In genomic region chrX:129706395-129707072, GRCh38 we compare ENCODE assay signal across 15 cellular contexts. TPM values are rescaled to one million over a fixed set of nuclear protein-coding genes. Genes with fewer than 3 reads are reported as not detected.
DNase-seq lines count a peak whose midpoint lies in the region; ATAC-seq and TF ChIP-seq lines count a peak whose summit lies in the region.
"Had no signal": no experiment of that assay in that cellular context is flagged by ENCODE, and none has a peak within 500 bp of the region (broad histone marks: within the 10 kb centered on the region; RNA-seq: fewer than 3 reads in every experiment).

No MANE protein-coding gene starts in this region.

- peaks cover 6% of the 10 kb centered on the region for H3K36me3 Mint-ChIP-seq in Caco-2 (ENCODE audit: insufficient read depth, unreplicated experiment)
- H3K36me3 Mint-ChIP-seq: CD4-positive, CD25-positive, alpha-beta regulatory T cell had no signal

- ATAC-seq in HG03439 (IDR thresholded peaks at IDR 0.05; ENCODE audit: unreplicated experiment) = no peak
- no peak for ATAC-seq in HG02938 (IDR thresholded peaks at IDR 0.05; ENCODE audit: unreplicated experiment)

- no peaks in the 10 kb centered on the region for H3K9me3 ChIP-seq in Caco-2
- H3K9me3 ChIP-seq in mammary epithelial cell (replicated peaks; ENCODE audit: insufficient read depth, low read length) = no peaks in the 10 kb centered on the region

- no peak overlapping the region for H2AFZ ChIP-seq in mammary epithelial cell (ENCODE audit: low read depth, low read length)
- H2AFZ ChIP-seq: hepatocyte had no signal

- intact Hi-C loops in Caco-2 (cut with micrococcal nuclease; ENCODE audit: unreplicated experiment) (no loop called here), mammary epithelial cell (cut with micrococcal nuclease) (no loop called here)

- no peaks in the 10 kb centered on the region for H4K20me1 ChIP-seq in mammary epithelial cell (ENCODE audit: insufficient read depth, low read length)

- DNase-seq in Caco-2 (no peak), NCI-H2029 treated with DMSO at 0.1 percent for 48 hours (lab: John Stamatoyannopoulos, UW) (peak; percentile 39), mammary epithelial cell (peak; percentile 10), mucosa of gallbladder (ENCODE audit: low spot score) (peak; percentile 39), ACHN (no peak), NCI-H524 treated with DMSO at 0.1 percent for 48 hours (lab: John Stamatoyannopoulos, UW) (no peak)
- DNase-seq: activated CD4-positive, alpha-beta T cell treated with anti-CD3 and anti-CD28 coated beads for 48 hours; activated gamma-delta T cell treated with Interleukin-2 at 50 U/mL for 16 hours; CD4-positive, CD25-positive, alpha-beta regulatory T cell; NCI-H1436 treated with DMSO at 0.1 percent for 48 hours; small intestine had no signal

- no peak overlapping the region for H3K9ac ChIP-seq in mammary epithelial cell (ENCODE audit: insufficient read depth, low read length)

- no peak for TF ChIP-seq CTCF in Caco-2 (IDR thresholded peaks at IDR 0.05; ENCODE audit: insufficient read depth in 1 of 2, low read depth in 1 of 2, low read length in 1 of 2, severe bottlenecking in 1 of 2, unreplicated experiment in 1 of 2)
- no peak for TF ChIP-seq CTCF in mammary epithelial cell (conservative IDR thresholded peaks at IDR 0.05 in 1 of 2, IDR thresholded peaks at IDR 0.05 in 1 of 2; ENCODE audit: extremely low read depth in 1 of 2, insufficient read depth in 1 of 2, low read depth in 1 of 2, low read length in 2 of 2)

- peak overlapping the region; percentile 55 for H3K27ac Mint-ChIP-seq in Caco-2 (ENCODE audit: unreplicated experiment)

- H3K27me3 ChIP-seq in Caco-2 (replicated peaks; ENCODE audit: control insufficient read depth, insufficient read depth, low read length) (no peaks in the 10 kb centered on the region), mammary epithelial cell (ENCODE audit: insufficient read depth, low read length) (no peaks in the 10 kb centered on the region)
- H3K27me3 ChIP-seq: hepatocyte had no signal

- BruUV-seq in Caco-2 (replicated peaks; lab: Mats Ljungman, UMichigan) = no TSS peak
- no TSS peak for BruUV-seq in mammary epithelial cell (replicated peaks; lab: Mats Ljungman, UMichigan)

- H3K4me1 Mint-ChIP-seq in Caco-2 (ENCODE audit: low read depth, unreplicated experiment) = no peaks in the 10 kb centered on the region
- H3K4me1 Mint-ChIP-seq: CD4-positive, CD25-positive, alpha-beta regulatory T cell had no signal

- in situ Hi-C loops in mammary epithelial cell (cut with MboI; ENCODE audit: low sequenced_read_pairs in 2 of 2) (no loop called here), ACHN (cut with HindIII; ENCODE audit: low pct_ligation_motif_present, low pct_unique_long_range_greater_than_20kb, low sequenced_read_pairs) (no loop called here)

- no peaks in the 10 kb centered on the region for H3K4me1 ChIP-seq in Caco-2
- H3K4me1 ChIP-seq in mammary epithelial cell (ENCODE audit: insufficient read depth, low read length) = peaks cover 7% of the 10 kb centered on the region

- H3K9me3 Mint-ChIP-seq in Caco-2 (ENCODE audit: unreplicated experiment) = no peaks in the 10 kb centered on the region
- H3K9me3 Mint-ChIP-seq: CD4-positive, CD25-positive, alpha-beta regulatory T cell had no signal

- H3K4me3 ChIP-seq in Caco-2 (ENCODE audit: low read depth, low read length) (no peak overlapping the region), mammary epithelial cell (replicated peaks in 1 of 3; ENCODE audit: insufficient read depth in 1 of 3, low read depth in 2 of 3, low read length in 3 of 3) (no peak overlapping the region)
- H3K4me3 ChIP-seq: hepatocyte had no signal

- 44% methylated on average over 6 of the region's 7 CpGs for WGBS in mammary epithelial cell (ENCODE audit: low coverage, missing lambda C conversion rate)

- CTCF ChIA-PET in Caco-2 (lab: Charles Lee) = no interaction called here
- CTCF ChIA-PET in mammary epithelial cell (lab: Charles Lee; ENCODE audit: low non-redundant PET) = no interaction called here

- H3K27me3 Mint-ChIP-seq in Caco-2 (ENCODE audit: insufficient read depth, unreplicated experiment) = peaks cover 5% of the 10 kb centered on the region

- no peak overlapping the region for H3K4me2 ChIP-seq in mammary epithelial cell (ENCODE audit: insufficient read depth, low read depth, low read length)
- H3K4me2 ChIP-seq: hepatocyte had no signal

- H3K4me3 Mint-ChIP-seq in Caco-2 (ENCODE audit: unreplicated experiment) = no peak overlapping the region
- H3K4me3 Mint-ChIP-seq: CD4-positive, CD25-positive, alpha-beta regulatory T cell had no signal

- no peaks in the 10 kb centered on the region for H3K79me2 ChIP-seq in mammary epithelial cell (ENCODE audit: insufficient read depth, low read length)
- H3K79me2 ChIP-seq: hepatocyte had no signal

- H3K27ac ChIP-seq in mammary epithelial cell (ENCODE audit: insufficient read depth, low read depth, low read length) = no peak overlapping the region
- H3K27ac ChIP-seq: hepatocyte had no signal

- H3K36me3 ChIP-seq in Caco-2 (ENCODE audit: control insufficient read depth, insufficient read depth, low read length) (no peaks in the 10 kb centered on the region), mammary epithelial cell (ENCODE audit: insufficient read depth, low read length) (no peaks in the 10 kb centered on the region)

- dilution Hi-C loops in mammary epithelial cell (cut with HindIII; ENCODE audit: low sequenced_read_pairs) = no loop called here

- POLR2A ChIA-PET in Caco-2 (lab: Charles Lee) = no interaction called here

RNA-seq across cellular contexts. Expression of gene XPNPEP2, which starts 32.2 kb away (rescaled TPM):
- total RNA-seq in Caco-2 (2022) = 0.32 TPM in 2 replicates
- not detected for total RNA-seq in mammary epithelial cell
- polyA plus RNA-seq in mammary epithelial cell = not detected
- not detected for polyA minus RNA-seq in mammary epithelial cell
- 2.0 TPM for total RNA-seq in mucosa of gallbladder
- total RNA-seq: SK-MEL-5 had no signal

RNA-seq across cellular contexts. Expression of gene APLN, which starts 51.8 kb away (rescaled TPM):
- 0.09 and 0.20 TPM in 2 replicates for total RNA-seq in Caco-2 (2022)
- under 1 TPM; under 0.01 to 0.21 TPM for total RNA-seq in mammary epithelial cell
- 0.41 TPM for polyA plus RNA-seq in mammary epithelial cell
- not detected for polyA minus RNA-seq in mammary epithelial cell
- 0.20 TPM for total RNA-seq in mucosa of gallbladder
- total RNA-seq: CD4-positive, CD25-positive, alpha-beta regulatory T cell had no signal
- polyA plus RNA-seq: CD4-positive, CD25-positive, alpha-beta regulatory T cell had no signal

Comparison
In these comparisons a context has a peak if more than half of its experiments do, and no peak if none do; other contexts are left out.
1. DNase-seq: peak in NCI-H2029 treated with DMSO at 0.1 percent for 48 hours (single experiment), mammary epithelial cell (single experiment) and mucosa of gallbladder (single experiment); none in Caco-2 (0 of 2), ACHN (single experiment) and NCI-H524 treated with DMSO at 0.1 percent for 48 hours (single experiment).